In the genomic region with DNA sequence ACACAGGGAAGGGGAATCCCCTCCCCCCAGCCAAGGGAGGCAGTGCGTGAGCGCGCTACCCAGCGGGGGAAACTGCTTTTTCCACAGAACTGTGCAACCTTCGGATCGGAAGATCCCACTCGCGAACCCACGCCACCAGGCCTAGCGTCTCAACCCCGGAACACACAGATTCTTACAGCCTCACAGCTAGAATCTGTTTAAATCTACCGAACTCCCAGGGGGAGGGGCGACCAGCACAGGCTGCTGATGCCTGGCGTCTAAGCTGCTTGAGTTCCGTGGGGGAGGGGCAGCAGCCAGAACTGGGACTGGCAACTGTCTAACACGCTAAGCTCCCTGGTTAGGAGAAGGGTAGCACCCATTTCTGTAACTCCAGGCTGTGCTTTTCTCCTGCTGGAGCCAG, we compare ENCODE assay signal across 1 cellular context.
TF ChIP-seq lines count a peak whose summit lies in the region.

No MANE protein-coding gene starts in this region.

TF ChIP-seq in HepG2, 621 proteins besides CTCF, POLR2A, EP300 and RAD21:
- TF ChIP-seq, protein P1, sequence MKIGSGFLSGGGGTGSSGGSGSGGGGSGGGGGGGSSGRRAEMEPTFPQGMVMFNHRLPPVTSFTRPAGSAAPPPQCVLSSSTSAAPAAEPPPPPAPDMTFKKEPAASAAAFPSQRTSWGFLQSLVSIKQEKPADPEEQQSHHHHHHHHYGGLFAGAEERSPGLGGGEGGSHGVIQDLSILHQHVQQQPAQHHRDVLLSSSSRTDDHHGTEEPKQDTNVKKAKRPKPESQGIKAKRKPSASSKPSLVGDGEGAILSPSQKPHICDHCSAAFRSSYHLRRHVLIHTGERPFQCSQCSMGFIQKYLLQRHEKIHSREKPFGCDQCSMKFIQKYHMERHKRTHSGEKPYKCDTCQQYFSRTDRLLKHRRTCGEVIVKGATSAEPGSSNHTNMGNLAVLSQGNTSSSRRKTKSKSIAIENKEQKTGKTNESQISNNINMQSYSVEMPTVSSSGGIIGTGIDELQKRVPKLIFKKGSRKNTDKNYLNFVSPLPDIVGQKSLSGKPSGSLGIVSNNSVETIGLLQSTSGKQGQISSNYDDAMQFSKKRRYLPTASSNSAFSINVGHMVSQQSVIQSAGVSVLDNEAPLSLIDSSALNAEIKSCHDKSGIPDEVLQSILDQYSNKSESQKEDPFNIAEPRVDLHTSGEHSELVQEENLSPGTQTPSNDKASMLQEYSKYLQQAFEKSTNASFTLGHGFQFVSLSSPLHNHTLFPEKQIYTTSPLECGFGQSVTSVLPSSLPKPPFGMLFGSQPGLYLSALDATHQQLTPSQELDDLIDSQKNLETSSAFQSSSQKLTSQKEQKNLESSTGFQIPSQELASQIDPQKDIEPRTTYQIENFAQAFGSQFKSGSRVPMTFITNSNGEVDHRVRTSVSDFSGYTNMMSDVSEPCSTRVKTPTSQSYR (CRISPR knock-in tag; IDR thresholded peaks at IDR 0.05; ENCODE audit: borderline replicate concordance) = peak; percentile 83
- TF ChIP-seq SOX13 (IDR thresholded peaks at IDR 0.05) = no peak
- no peak for TF ChIP-seq SOX13 (CRISPR knock-in tag; conservative IDR thresholded peaks at IDR 0.05 in 1 of 2, IDR thresholded peaks at IDR 0.05 in 1 of 2)
- TF ChIP-seq LCORL (IDR thresholded peaks at IDR 0.05) = no peak
- TF ChIP-seq LCORL (CRISPR knock-in tag; IDR thresholded peaks at IDR 0.05) = no peak
- TF ChIP-seq GRHL1 (CRISPR knock-in tag; conservative IDR thresholded peaks at IDR 0.05) = no peak
